1 cellular context compared by ENCODE assay signal in genomic region chr5:147859962-147860640, GRCh38.
A peak's percentile ranks its signal among the peaks of the same experiment; 100 is the strongest.
TF ChIP-seq lines count a peak whose summit lies in the region.

No MANE protein-coding gene starts in this region.

TF ChIP-seq in WTC11, 78 proteins besides CTCF, POLR2A, EP300 and RAD21 (continued from another document):
- TF ChIP-seq, protein P1, sequence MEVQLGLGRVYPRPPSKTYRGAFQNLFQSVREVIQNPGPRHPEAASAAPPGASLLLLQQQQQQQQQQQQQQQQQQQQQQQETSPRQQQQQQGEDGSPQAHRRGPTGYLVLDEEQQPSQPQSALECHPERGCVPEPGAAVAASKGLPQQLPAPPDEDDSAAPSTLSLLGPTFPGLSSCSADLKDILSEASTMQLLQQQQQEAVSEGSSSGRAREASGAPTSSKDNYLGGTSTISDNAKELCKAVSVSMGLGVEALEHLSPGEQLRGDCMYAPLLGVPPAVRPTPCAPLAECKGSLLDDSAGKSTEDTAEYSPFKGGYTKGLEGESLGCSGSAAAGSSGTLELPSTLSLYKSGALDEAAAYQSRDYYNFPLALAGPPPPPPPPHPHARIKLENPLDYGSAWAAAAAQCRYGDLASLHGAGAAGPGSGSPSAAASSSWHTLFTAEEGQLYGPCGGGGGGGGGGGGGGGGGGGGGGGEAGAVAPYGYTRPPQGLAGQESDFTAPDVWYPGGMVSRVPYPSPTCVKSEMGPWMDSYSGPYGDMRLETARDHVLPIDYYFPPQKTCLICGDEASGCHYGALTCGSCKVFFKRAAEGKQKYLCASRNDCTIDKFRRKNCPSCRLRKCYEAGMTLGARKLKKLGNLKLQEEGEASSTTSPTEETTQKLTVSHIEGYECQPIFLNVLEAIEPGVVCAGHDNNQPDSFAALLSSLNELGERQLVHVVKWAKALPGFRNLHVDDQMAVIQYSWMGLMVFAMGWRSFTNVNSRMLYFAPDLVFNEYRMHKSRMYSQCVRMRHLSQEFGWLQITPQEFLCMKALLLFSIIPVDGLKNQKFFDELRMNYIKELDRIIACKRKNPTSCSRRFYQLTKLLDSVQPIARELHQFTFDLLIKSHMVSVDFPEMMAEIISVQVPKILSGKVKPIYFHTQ (CRISPR knock-in tag; IDR thresholded peaks at IDR 0.05), result peak; percentile 60; the same call in 1 of the 2 replicates
- TF ChIP-seq, protein P2, sequence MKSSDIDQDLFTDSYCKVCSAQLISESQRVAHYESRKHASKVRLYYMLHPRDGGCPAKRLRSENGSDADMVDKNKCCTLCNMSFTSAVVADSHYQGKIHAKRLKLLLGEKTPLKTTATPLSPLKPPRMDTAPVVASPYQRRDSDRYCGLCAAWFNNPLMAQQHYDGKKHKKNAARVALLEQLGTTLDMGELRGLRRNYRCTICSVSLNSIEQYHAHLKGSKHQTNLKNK (CRISPR knock-in tag; IDR thresholded peaks at IDR 0.05), result peak; percentile 52
- TF ChIP-seq ERG (CRISPR knock-in tag; IDR thresholded peaks at IDR 0.05), result peak; percentile 69; the same call in 1 of the 2 replicates
- TF ChIP-seq EMX1 (CRISPR knock-in tag; IDR thresholded peaks at IDR 0.05), result 0 out of 2 replicates have a peak, but pooled peaks have one; percentile 33
- no peak for TF ChIP-seq TP53 (CRISPR knock-in tag; IDR thresholded peaks at IDR 0.05)
- 0 out of 2 replicates have a peak, but pooled peaks have one; percentile 11 for TF ChIP-seq ZNF671 (CRISPR knock-in tag; IDR thresholded peaks at IDR 0.05)
- 0 out of 2 replicates have a peak, but pooled peaks have one; percentile 49 for TF ChIP-seq NFATC4 (CRISPR knock-in tag; IDR thresholded peaks at IDR 0.05)
- no peak for TF ChIP-seq USF1 (CRISPR knock-in tag; IDR thresholded peaks at IDR 0.05)
- TF ChIP-seq TEAD1 (CRISPR knock-in tag; IDR thresholded peaks at IDR 0.05), result 0 out of 2 replicates have a peak, but pooled peaks have one; percentile 27
